23 cellular contexts compared by ENCODE assay signal in the genomic region with DNA sequence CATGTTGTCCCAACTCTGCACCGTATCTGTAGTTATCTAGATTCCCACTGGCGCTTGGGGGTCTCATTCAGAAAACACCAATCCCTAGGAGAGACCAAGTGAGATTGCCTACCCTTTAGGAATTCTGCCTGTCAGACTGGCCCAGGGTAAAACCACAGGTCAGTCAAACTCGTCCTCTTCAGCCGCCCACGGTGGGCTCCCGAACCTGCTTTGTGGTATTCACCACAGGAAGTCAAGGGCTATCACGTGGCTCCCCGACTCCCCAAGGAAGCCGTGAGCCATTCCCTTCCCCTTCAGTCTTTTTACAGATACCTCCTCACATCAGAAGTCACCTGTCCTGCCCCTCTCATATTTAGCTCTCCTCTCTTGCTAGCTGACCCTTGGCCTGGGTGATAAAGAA.
A peak's percentile ranks its signal among the peaks of the same experiment; 100 is the strongest.
DNase-seq lines count a peak whose midpoint lies in the region; ATAC-seq and TF ChIP-seq lines count a peak whose summit lies in the region.
"Had no signal": no experiment of that assay in that cellular context is flagged by ENCODE, and none has a peak within 500 bp of the region (broad histone marks: within the 10 kb centered on the region; RNA-seq: fewer than 3 reads in every experiment).

No MANE protein-coding gene starts in this region.

- peak overlapping the region; percentile 28 to 69 (median 48); a peak in 20 of 22 replicates for H3K4me2 ChIP-seq in BLaER1 treated with 17β-estradiol and CSF1 and Interleukin-3, amounts not matched to agents 10 nM and 100 nM
- H3K4me2 ChIP-seq: A549 had no signal

- DNase-seq in HT1080 (ENCODE audit: low read depth) (peak; percentile 4), myocyte (ENCODE audit: low read depth) (peak; percentile 4), breast epithelium (ENCODE audit: low spot score in 2 of 2) (no peak)
- no peak for DNase-seq in stimulated activated CD4-positive, alpha-beta T cell treated with anti-CD3 and anti-CD28 coated beads, Interleukin-4, amount 100 ng/mL, for 4 hours
- DNase-seq: activated CD8-positive, alpha-beta memory T cell treated with anti-CD3 and anti-CD28 coated beads, Interleukin-2, amount 50 U/mL, for 4 hours; activated naive CD8-positive, alpha-beta T cell treated with anti-CD3 and anti-CD28 coated beads for 36 hours; DMS53; GDM1; NCI-H1048; NCI-H1694 treated with DMSO at 0.1 percent for 48 hours; NCI-H526; psoas muscle; RPMI8226; T-helper 2 cell had no signal

- no peak overlapping the region for H3K27ac ChIP-seq in BLaER1 treated with 17β-estradiol and CSF1 and Interleukin-3, amounts not matched to agents 10 nM and 100 nM
- H3K27ac ChIP-seq in breast epithelium: no peak overlapping the region
- H3K27ac ChIP-seq: A549, HL-60, neutrophil, psoas muscle had no signal

- no peak for TF ChIP-seq CTCF in breast epithelium (IDR thresholded peaks at IDR 0.05)

- TF ChIP-seq POLR2A in breast epithelium (IDR thresholded peaks at IDR 0.05): no peak

- no peaks in the 10 kb centered on the region for H3K9me3 ChIP-seq in BLaER1 treated with 17β-estradiol and CSF1 and Interleukin-3, amounts not matched to agents 10 nM and 100 nM (replicated peaks in 1 of 11)
- no peaks in the 10 kb centered on the region for H3K9me3 ChIP-seq in breast epithelium
- H3K9me3 ChIP-seq: A549, neutrophil, psoas muscle had no signal

- intact Hi-C loops in breast epithelium (cut with DNase I; ENCODE audit: low total_unique reads): no loop called here

- H3K36me3 ChIP-seq in BLaER1 treated with 17β-estradiol and CSF1 and Interleukin-3, amounts not matched to agents 10 nM and 100 nM: no peaks in the 10 kb centered on the region
- H3K36me3 ChIP-seq in breast epithelium: no peaks in the 10 kb centered on the region
- H3K36me3 ChIP-seq: neutrophil had no signal

- no peak overlapping the region for H3K4me3 ChIP-seq in BLaER1 treated with 17β-estradiol and CSF1 and Interleukin-3, amounts not matched to agents 10 nM and 100 nM
- H3K4me3 ChIP-seq in breast epithelium: no peak overlapping the region
- H3K4me3 ChIP-seq: A549, lung, psoas muscle had no signal

- ATAC-seq in GM21529 (IDR thresholded peaks at IDR 0.05; ENCODE audit: unreplicated experiment) (peak; percentile 47), GM21723 (IDR thresholded peaks at IDR 0.05; ENCODE audit: unreplicated experiment) (no peak), HG03039 (IDR thresholded peaks at IDR 0.05; ENCODE audit: unreplicated experiment) (no peak)
- ATAC-seq: A549, HepG2, psoas muscle had no signal

- H3K4me1 ChIP-seq in BLaER1 treated with 17β-estradiol and CSF1 and Interleukin-3, amounts not matched to agents 10 nM and 100 nM: peaks cover 4 to 8% (median 6%) of the 10 kb centered on the region in 10 experiments; a peak in 16 of 20 replicates
- H3K4me1 ChIP-seq in breast epithelium: peaks cover 0 to 5% of the 10 kb centered on the region in 2 donors

- no peak overlapping the region for H3K9ac ChIP-seq in BLaER1 treated with 17β-estradiol and CSF1 and Interleukin-3, amounts not matched to agents 10 nM and 100 nM

- peaks cover 0 to 10% (median 0%) of the 10 kb centered on the region in 11 experiments; a peak in 3 of 22 replicates for H3K27me3 ChIP-seq in BLaER1 treated with 17β-estradiol and CSF1 and Interleukin-3, amounts not matched to agents 10 nM and 100 nM
- no peaks in the 10 kb centered on the region for H3K27me3 ChIP-seq in breast epithelium

- H4K20me1 ChIP-seq in BLaER1 treated with 17β-estradiol and CSF1 and Interleukin-3, amounts not matched to agents 10 nM and 100 nM: no peaks in the 10 kb centered on the region

Comparison
In these comparisons a context has a peak if more than half of its experiments do, and no peak if none do; other contexts are left out.
1. DNase-seq: peak in HT1080 (single experiment) and myocyte (single experiment); none in breast epithelium (0 of 2) and stimulated activated CD4-positive, alpha-beta T cell treated with anti-CD3 and anti-CD28 coated beads, Interleukin-4, amount 100 ng/mL, for 4 hours (0 of 2).